ENCODE assay signal across 15 cellular contexts in the genomic region with DNA sequence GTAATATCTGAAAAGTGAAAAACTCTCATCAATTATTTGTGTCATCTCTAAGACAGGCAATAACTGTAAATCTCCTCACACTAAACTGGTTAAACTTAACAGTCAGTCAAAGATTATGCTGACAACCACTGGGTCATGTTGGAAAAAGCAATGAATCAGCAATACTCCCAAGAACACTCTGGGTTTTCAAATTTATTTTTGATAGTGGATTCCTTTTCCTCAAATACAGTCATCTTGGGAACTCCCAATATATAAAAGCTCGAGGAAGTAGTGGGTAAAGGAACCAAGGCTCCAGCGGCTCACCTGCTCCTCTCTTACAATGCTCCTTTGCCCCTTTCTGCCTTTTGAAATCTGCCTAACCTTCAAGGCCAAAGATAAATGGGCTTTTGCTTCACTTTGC.
A peak's percentile ranks its signal among the peaks of the same experiment; 100 is the strongest.
DNase-seq lines count a peak whose midpoint lies in the region; ATAC-seq, FAIRE-seq and TF ChIP-seq lines count a peak whose summit lies in the region.
"Had no signal": no experiment of that assay in that cellular context is flagged by ENCODE, and none has a peak within 500 bp of the region (broad histone marks: within the 10 kb centered on the region; RNA-seq: fewer than 3 reads in every experiment).

No MANE protein-coding gene starts in this region.

- H3K4me1 Mint-ChIP-seq in activated CD4-positive, alpha-beta T cell treated with anti-CD3 and anti-CD28 coated beads, Interleukin-2, amount 10 ng/mL, durations not matched to agents 24 days and 14 days, result peaks cover 3% of the 10 kb centered on the region
- H3K4me1 Mint-ChIP-seq: activated CD4-positive, alpha-beta memory T cell treated with anti-CD3 and anti-CD28 coated beads, Interleukin-2, amount 10 ng/mL, durations not matched to agents 7 days and 5 days had no signal

- no peaks in the 10 kb centered on the region for H3K9me3 Mint-ChIP-seq in activated CD4-positive, alpha-beta T cell treated with anti-CD3 and anti-CD28 coated beads, Interleukin-2, amount 10 ng/mL, durations not matched to agents 24 days and 14 days
- H3K9me3 Mint-ChIP-seq: activated CD4-positive, alpha-beta memory T cell treated with anti-CD3 and anti-CD28 coated beads, Interleukin-2, amount 10 ng/mL, durations not matched to agents 7 days and 5 days had no signal

- no peak for FAIRE-seq in HepG2 (lab: Jason Lieb, UNC)
- FAIRE-seq: H1 had no signal

- CTCF ChIA-PET in HepG2 (lab: Yijun Ruan, JAX; ENCODE audit: low intra/inter-chr PET ratio, low total read pairs), result no interaction called here

- H3K9me3 ChIP-seq in HepG2 (ENCODE audit: low read length), result no peaks in the 10 kb centered on the region
- no peaks in the 10 kb centered on the region for H3K9me3 ChIP-seq in right lobe of liver

- no peak overlapping the region for H3K4me3 Mint-ChIP-seq in activated CD4-positive, alpha-beta T cell treated with anti-CD3 and anti-CD28 coated beads, Interleukin-2, amount 10 ng/mL, durations not matched to agents 24 days and 14 days
- H3K4me3 Mint-ChIP-seq: activated CD4-positive, alpha-beta memory T cell treated with anti-CD3 and anti-CD28 coated beads, Interleukin-2, amount 10 ng/mL, durations not matched to agents 7 days and 5 days had no signal

- H3K9ac ChIP-seq in HepG2 (ENCODE audit: insufficient read depth, low read depth, low read length), result no peak overlapping the region

- TF ChIP-seq RAD21 in HepG2 (CRISPR knock-in tag; IDR thresholded peaks at IDR 0.05), result no peak

- no peaks in the 10 kb centered on the region for H3K27me3 ChIP-seq in HepG2 (ENCODE audit: control insufficient read depth in 1 of 2, insufficient read depth in 2 of 2, low read length in 2 of 2)
- H3K27me3 ChIP-seq in right lobe of liver, result no peaks in the 10 kb centered on the region
- no peaks in the 10 kb centered on the region for H3K27me3 ChIP-seq in brain microvascular endothelial cell (replicated peaks)
- no peaks in the 10 kb centered on the region for H3K27me3 ChIP-seq in H7 (ENCODE audit: control insufficient read depth, insufficient read depth, low read length)

- no peaks in the 10 kb centered on the region for H4K20me1 ChIP-seq in HepG2 (ENCODE audit: insufficient read depth, low read length)

- H2AFZ ChIP-seq in HepG2 (ENCODE audit: low read length), result no peak overlapping the region

- no peak overlapping the region for H3K4me2 ChIP-seq in HepG2 (ENCODE audit: low read depth, low read length)

- in situ Hi-C loops in HepG2 (cut with HindIII; ENCODE audit: extremely low pct_ligation_motif_present, low pct_unique_long_range_greater_than_20kb) (loop anchor here (10.0 kb wide), 1 partner anchor 597 kb away; no protein-coding TSS in a partner anchor), brain microvascular endothelial cell (cut with HindIII; ENCODE audit: low pct_ligation_motif_present, low sequenced_read_pairs) (no loop called here)

- intact Hi-C loops in HepG2 (cut with micrococcal nuclease; ENCODE audit: unreplicated experiment) (no loop called here), right lobe of liver (cut with DNase I) (no loop called here)
- intact Hi-C loops in activated CD4-positive, alpha-beta T cell treated with anti-CD3 and anti-CD28 coated beads, Interleukin-2, amount 10 ng/mL, durations not matched to agents 24 days and 14 days (cut with micrococcal nuclease), result no loop called here

- ATAC-seq in HepG2, result no peak
- no peak for ATAC-seq in right lobe of liver

- DNase-seq in HepG2 (ENCODE audit: low spot score) (no peak), right lobe of liver (no peak), brain microvascular endothelial cell (peak; percentile 4), kidney glomerular epithelial cell (lab: John Stamatoyannopoulos, UW) (peak; percentile 44), NCI-H526 (lab: John Stamatoyannopoulos, UW) (no peak), NCI-H82 treated with DMSO at 0.1 percent for 48 hours (lab: John Stamatoyannopoulos, UW; ENCODE audit: unreplicated experiment) (no peak), H7 (no peak)
- no peak for DNase-seq in activated CD4-positive, alpha-beta T cell treated with anti-CD3 and anti-CD28 coated beads, Interleukin-2, amount 10 ng/mL, durations not matched to agents 24 days and 14 days
- DNase-seq: activated CD4-positive, alpha-beta memory T cell treated with anti-CD3 and anti-CD28 coated beads, Interleukin-2, amount 10 ng/mL, durations not matched to agents 7 days and 5 days; activated naive CD4-positive, alpha-beta T cell treated with Interleukin-2 at 50 U/mL for 16 hours; glutamatergic neuron; NCI-H446 treated with DMSO at 0.1 percent for 48 hours; Right ventricle myocardium superior; stimulated activated CD8-positive, alpha-beta memory T cell treated with anti-CD3 and anti-CD28 coated beads, Interleukin-4, amount 100 ng/mL, for 48 hours had no signal

- H3K27ac Mint-ChIP-seq in activated CD4-positive, alpha-beta T cell treated with anti-CD3 and anti-CD28 coated beads, Interleukin-2, amount 10 ng/mL, durations not matched to agents 24 days and 14 days, result no peak overlapping the region
- H3K27ac Mint-ChIP-seq: activated CD4-positive, alpha-beta memory T cell treated with anti-CD3 and anti-CD28 coated beads, Interleukin-2, amount 10 ng/mL, durations not matched to agents 7 days and 5 days had no signal

- H3K36me3 ChIP-seq in HepG2 (replicated peaks in 1 of 2; ENCODE audit: control insufficient read depth in 1 of 2, insufficient read depth in 2 of 2, low read length in 2 of 2) (no peaks in the 10 kb centered on the region), right lobe of liver (no peaks in the 10 kb centered on the region), brain microvascular endothelial cell (replicated peaks) (no peaks in the 10 kb centered on the region), H7 (replicated peaks; ENCODE audit: control insufficient read depth, insufficient read depth, low read length) (no peaks in the 10 kb centered on the region)

- POLR2A ChIA-PET in HepG2 (lab: Yijun Ruan, JAX), result no interaction called here

- no peaks in the 10 kb centered on the region for H3K79me2 ChIP-seq in HepG2 (ENCODE audit: insufficient read depth, low read length)

- H3K4me1 ChIP-seq in HepG2 (ENCODE audit: insufficient read depth, low read length) (no peaks in the 10 kb centered on the region), right lobe of liver (no peaks in the 10 kb centered on the region)

- no peak overlapping the region for H3K27ac ChIP-seq in HepG2 (ENCODE audit: extremely low read length, insufficient read depth, low read length)
- H3K27ac ChIP-seq in right lobe of liver, result no peak overlapping the region
- peak overlapping the region; percentile 87 for H3K27ac ChIP-seq in brain microvascular endothelial cell

- no TSS peak for BruUV-seq in HepG2 (replicated peaks; lab: Mats Ljungman, UMichigan)

- peaks cover 16% of the 10 kb centered on the region for H3K27me3 Mint-ChIP-seq in activated CD4-positive, alpha-beta T cell treated with anti-CD3 and anti-CD28 coated beads, Interleukin-2, amount 10 ng/mL, durations not matched to agents 24 days and 14 days

- no peaks in the 10 kb centered on the region for H3K36me3 Mint-ChIP-seq in activated CD4-positive, alpha-beta T cell treated with anti-CD3 and anti-CD28 coated beads, Interleukin-2, amount 10 ng/mL, durations not matched to agents 24 days and 14 days (ENCODE audit: low read depth)

- no peak for TF ChIP-seq EP300 in HepG2 (IDR thresholded peaks at IDR 0.05; ENCODE audit: low read depth in 2 of 2, low read length in 2 of 2)
- TF ChIP-seq EP300 in HepG2 (CRISPR knock-in tag; IDR thresholded peaks at IDR 0.05; ENCODE audit: borderline replicate concordance), result no peak

- TF ChIP-seq POLR2A in HepG2 (IDR thresholded peaks at IDR 0.05; ENCODE audit: insufficient read depth in 1 of 2, low read depth in 2 of 2, low read length in 2 of 2), result no peak
- TF ChIP-seq POLR2A in right lobe of liver (IDR thresholded peaks at IDR 0.05), result no peak

- H3K4me3 ChIP-seq in HepG2 (replicated peaks in 1 of 3; ENCODE audit: insufficient read depth in 1 of 3, low read depth in 2 of 3, low read length in 3 of 3) (no peak overlapping the region), right lobe of liver (no peak overlapping the region), brain microvascular endothelial cell (ENCODE audit: low read depth, low read length) (no peak overlapping the region), H7 (ENCODE audit: insufficient read depth, low read depth, low read length) (no peak overlapping the region)

- TF ChIP-seq CTCF in HepG2 (CRISPR knock-in tag; IDR thresholded peaks at IDR 0.05) (no peak), right lobe of liver (IDR thresholded peaks at IDR 0.05) (no peak), brain microvascular endothelial cell (IDR thresholded peaks at IDR 0.05; ENCODE audit: low read depth, low read length, missing control alignments) (no peak)

- WGBS in HepG2 (ENCODE audit: low lambda C conversion rate), result 0% methylated on average over 2 of the region's 2 CpGs
- 54% methylated on average over 2 of the region's 2 CpGs for WGBS in right lobe of liver (ENCODE audit: insufficient coverage, low coverage, low lambda C conversion rate, missing lambda C conversion rate)

TF ChIP-seq in HepG2, 621 proteins besides CTCF, POLR2A, EP300 and RAD21 (continues in another document):
- TF ChIP-seq SPEN (CRISPR knock-in tag; IDR thresholded peaks at IDR 0.05; ENCODE audit: low read depth) (no peak), ZZZ3 (CRISPR knock-in tag; IDR thresholded peaks at IDR 0.05; ENCODE audit: borderline replicate concordance) (no peak), ZNF331 (CRISPR knock-in tag; IDR thresholded peaks at IDR 0.05) (no peak), TBX3 (IDR thresholded peaks at IDR 0.05; ENCODE audit: borderline replicate concordance) (no peak), MAFK (conservative IDR thresholded peaks at IDR 0.05 in 1 of 2, IDR thresholded peaks at IDR 0.05 in 1 of 2; ENCODE audit: low read length in 2 of 2) (peak in 1 of 2 experiments; percentile 81; a peak in 3 of 4 replicates), JUN (CRISPR knock-in tag; IDR thresholded peaks at IDR 0.05) (no peak), MAFF (IDR thresholded peaks at IDR 0.05; ENCODE audit: low read depth, low read length) (peak; percentile 61), ARHGAP35 (CRISPR knock-in tag; IDR thresholded peaks at IDR 0.05; ENCODE audit: borderline replicate concordance) (no peak), ZNF17 (CRISPR knock-in tag; IDR thresholded peaks at IDR 0.05) (no peak), TEAD3 (CRISPR knock-in tag; optimal IDR thresholded peaks at IDR 0.05; ENCODE audit: borderline replicate concordance) (no peak), ZSCAN25 (CRISPR knock-in tag; IDR thresholded peaks at IDR 0.05) (no peak)
- TF ChIP-seq, protein P1, sequence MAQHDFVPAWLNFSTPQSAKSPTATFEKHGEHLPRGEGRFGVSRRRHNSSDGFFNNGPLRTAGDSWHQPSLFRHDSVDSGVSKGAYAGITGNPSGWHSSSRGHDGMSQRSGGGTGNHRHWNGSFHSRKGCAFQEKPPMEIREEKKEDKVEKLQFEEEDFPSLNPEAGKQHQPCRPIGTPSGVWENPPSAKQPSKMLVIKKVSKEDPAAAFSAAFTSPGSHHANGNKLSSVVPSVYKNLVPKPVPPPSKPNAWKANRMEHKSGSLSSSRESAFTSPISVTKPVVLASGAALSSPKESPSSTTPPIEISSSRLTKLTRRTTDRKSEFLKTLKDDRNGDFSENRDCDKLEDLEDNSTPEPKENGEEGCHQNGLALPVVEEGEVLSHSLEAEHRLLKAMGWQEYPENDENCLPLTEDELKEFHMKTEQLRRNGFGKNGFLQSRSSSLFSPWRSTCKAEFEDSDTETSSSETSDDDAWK (CRISPR knock-in tag; IDR thresholded peaks at IDR 0.05), result no peak

Comparison
In these comparisons a context has a peak if more than half of its experiments do, and no peak if none do; other contexts are left out.
1. DNase-seq: peak in brain microvascular endothelial cell (single experiment) and kidney glomerular epithelial cell (single experiment); none in HepG2 (single experiment), right lobe of liver (0 of 3), NCI-H526 (0 of 2), activated CD4-positive, alpha-beta T cell treated with anti-CD3 and anti-CD28 coated beads, Interleukin-2, amount 10 ng/mL, durations not matched to agents 24 days and 14 days (single experiment), NCI-H82 treated with DMSO at 0.1 percent for 48 hours (single experiment) and H7 (single experiment).